11 cellular contexts compared by ENCODE assay signal in genomic region chr11:130413383-130414106, GRCh38. TPM values are rescaled to one million over a fixed set of nuclear protein-coding genes. Genes with fewer than 3 reads are reported as not detected.
DNase-seq lines count a peak whose midpoint lies in the region; ATAC-seq and TF ChIP-seq lines count a peak whose summit lies in the region.
"Had no signal": no experiment of that assay in that cellular context is flagged by ENCODE, and none has a peak within 500 bp of the region (broad histone marks: within the 10 kb centered on the region; RNA-seq: fewer than 3 reads in every experiment).

No MANE protein-coding gene starts in this region.

- H3K14ac ChIP-seq in H9 (ENCODE audit: insufficient read depth, low read length) = no peak overlapping the region

- H2AK5ac ChIP-seq in H9 (ENCODE audit: insufficient read length, low read length) = no peak overlapping the region

- no peaks in the 10 kb centered on the region for H3K23me2 ChIP-seq in H9 (ENCODE audit: insufficient read length, low read depth, low read length, poor library complexity, severe bottlenecking)

- peak overlapping the region in 2 of 3 experiments; percentile 9 to 41; a peak in 2 of 7 replicates for H3K27ac Mint-ChIP-seq in H9
- H3K27ac Mint-ChIP-seq: activated CD4-positive, alpha-beta T cell treated with anti-CD3 and anti-CD28 coated beads, Interleukin-2, amount 10 ng/mL, durations not matched to agents 24 days and 14 days had no signal

- no peak overlapping the region for H2BK15ac ChIP-seq in H9 (ENCODE audit: low read depth, low read length)

- H2AFZ ChIP-seq in H9 (ENCODE audit: low read length) = no peak overlapping the region

- no peak overlapping the region for H3K23ac ChIP-seq in H9 (ENCODE audit: insufficient read length, low read depth, low read length)

- H3K56ac ChIP-seq in H9 (ENCODE audit: insufficient read length, low read depth, low read length) = no peak overlapping the region

- H3K9ac ChIP-seq in H9 (ENCODE audit: extremely low read depth, insufficient read length, low read length) = no peak overlapping the region
- H3K9ac ChIP-seq in muscle layer of colon (ENCODE audit: low read length) = no peak overlapping the region

- no peak overlapping the region for H4K91ac ChIP-seq in H9 (ENCODE audit: insufficient read length, low read depth, low read length)

- peak; percentile 79 for DNase-seq in AG04450 (ENCODE audit: low read depth, low spot score)
- DNase-seq in H9 = no peak
- peak; percentile 62 for DNase-seq in astrocyte of the cerebellum (ENCODE audit: low read depth)
- no peak for DNase-seq in NOMO-1 (lab: John Stamatoyannopoulos, UW; ENCODE audit: unreplicated experiment in 2 of 2)
- DNase-seq in NCI-H82 treated with DMSO at 0.1 percent for 48 hours (lab: John Stamatoyannopoulos, UW; ENCODE audit: unreplicated experiment) = no peak
- DNase-seq: activated CD4-positive, alpha-beta T cell treated with anti-CD3 and anti-CD28 coated beads, Interleukin-2, amount 10 ng/mL, durations not matched to agents 24 days and 14 days; Peyer's patch had no signal

- H3K4me2 ChIP-seq in H9 (ENCODE audit: insufficient read depth, insufficient read length, low read length) = no peak overlapping the region

- POLR2A ChIA-PET in AG04450 (lab: Yijun Ruan, JAX) = interaction anchor here (1.6 kb wide), 1 partner anchor 23 kb away, joined by 6 read pairs; no protein-coding TSS in a partner anchor

- H2BK5ac ChIP-seq in H9 (ENCODE audit: insufficient read length, low read length) = no peak overlapping the region

- peaks cover 17 to 36% of the 10 kb centered on the region in 2 experiments for H3K4me1 Mint-ChIP-seq in H9
- H3K4me1 Mint-ChIP-seq: activated CD4-positive, alpha-beta T cell treated with anti-CD3 and anti-CD28 coated beads, Interleukin-2, amount 10 ng/mL, durations not matched to agents 24 days and 14 days had no signal

- no peaks in the 10 kb centered on the region for H3K79me1 ChIP-seq in H9 (ENCODE audit: insufficient read depth, low read depth, low read length, poor library complexity, severe bottlenecking)

- no peak overlapping the region for H3K4me3 Mint-ChIP-seq in H9
- H3K4me3 Mint-ChIP-seq: activated CD4-positive, alpha-beta T cell treated with anti-CD3 and anti-CD28 coated beads, Interleukin-2, amount 10 ng/mL, durations not matched to agents 24 days and 14 days had no signal

- no peak overlapping the region for H3K18ac ChIP-seq in H9 (ENCODE audit: insufficient read length, low read depth, low read length)

- no CpG with 5 or more reads among the region's 16 CpGs for WGBS in H9 (ENCODE audit: extremely low coverage, insufficient read length, low lambda C conversion rate)

- TF ChIP-seq CTCF in AG04450 (IDR thresholded peaks at IDR 0.05; ENCODE audit: low read depth, low read length) (no peak), H9 (conservative IDR thresholded peaks at IDR 0.05) (no peak), astrocyte of the cerebellum (IDR thresholded peaks at IDR 0.05; ENCODE audit: low read depth, low read length, missing control alignments) (no peak)

- no peaks in the 10 kb centered on the region for H3K79me2 ChIP-seq in H9 (ENCODE audit: insufficient read depth, low read length)

- H3T11ph ChIP-seq in H9 (ENCODE audit: low read length) = no peak overlapping the region

- no peak overlapping the region for H2BK20ac ChIP-seq in H9 (ENCODE audit: low read depth, low read length, poor library complexity, severe bottlenecking)

- in situ Hi-C loops in astrocyte of the cerebellum (cut with HindIII; ENCODE audit: low sequenced_read_pairs) = no loop called here

- H3K27ac ChIP-seq in AG04450 (ENCODE audit: low read depth, low read length) = peak overlapping the region; percentile 80
- no peak overlapping the region for H3K27ac ChIP-seq in H9 (ENCODE audit: insufficient read length, low read depth, low read length)
- peak overlapping the region; percentile 50 for H3K27ac ChIP-seq in muscle layer of colon (ENCODE audit: low read depth, low read length)
- H3K27ac ChIP-seq: Peyer's patch, prostate gland had no signal

- ATAC-seq in GM19328 (IDR thresholded peaks at IDR 0.05; ENCODE audit: unreplicated experiment) = no peak
- ATAC-seq in HG03457 (IDR thresholded peaks at IDR 0.05; ENCODE audit: unreplicated experiment) = no peak

- no peaks in the 10 kb centered on the region for H3K4me1 ChIP-seq in H9 (ENCODE audit: insufficient read depth, low read length)
- H3K4me1 ChIP-seq in muscle layer of colon (ENCODE audit: insufficient read depth, low read length) = peaks cover 40% of the 10 kb centered on the region
- H3K4me1 ChIP-seq: Peyer's patch, prostate gland had no signal

- CTCF ChIA-PET in AG04450 (lab: Charles Lee) = interaction anchor here (1.0 to 1.3 kb wide), 2 partner anchors 18 to 24 kb away, joined by 3 read pairs; no protein-coding TSS in a partner anchor

- H2BK12ac ChIP-seq in H9 (ENCODE audit: insufficient read length, low read depth, low read length) = no peak overlapping the region

- peaks cover 2% of the 10 kb centered on the region for H3K27me3 ChIP-seq in AG04450 (ENCODE audit: control insufficient read depth, insufficient read depth, low read length)
- no peaks in the 10 kb centered on the region for H3K27me3 ChIP-seq in H9 (ENCODE audit: insufficient read depth, low read length)
- no peaks in the 10 kb centered on the region for H3K27me3 ChIP-seq in muscle layer of colon (ENCODE audit: control insufficient read depth in 1 of 2, insufficient read depth in 2 of 2, low read length in 2 of 2)
- H3K27me3 ChIP-seq: Peyer's patch had no signal

- no peaks in the 10 kb centered on the region; a peak in 1 of 5 replicates for H3K9me3 Mint-ChIP-seq in H9
- H3K9me3 Mint-ChIP-seq: activated CD4-positive, alpha-beta T cell treated with anti-CD3 and anti-CD28 coated beads, Interleukin-2, amount 10 ng/mL, durations not matched to agents 24 days and 14 days had no signal

- peaks cover 0 to 3% (median 0%) of the 10 kb centered on the region in 3 experiments; a peak in 2 of 7 replicates for H3K36me3 Mint-ChIP-seq in H9 (ENCODE audit: insufficient read depth in 1 of 3, low read depth in 3 of 3)

- no peaks in the 10 kb centered on the region for H4K20me1 ChIP-seq in H9 (ENCODE audit: control insufficient read depth, insufficient read depth, insufficient read length)

- H3K4me3 ChIP-seq in AG04450 (ENCODE audit: low read depth, low read length) (no peak overlapping the region), astrocyte of the cerebellum (ENCODE audit: low read depth, low read length) (no peak overlapping the region), muscle layer of colon (ENCODE audit: low read depth in 1 of 2, low read length in 2 of 2) (no peak overlapping the region)
- H3K4me3 ChIP-seq: Peyer's patch, prostate gland had no signal

- H3K4ac ChIP-seq in H9 (ENCODE audit: low read depth, low read length) = no peak overlapping the region

- H4K8ac ChIP-seq in H9 (replicated peaks; ENCODE audit: insufficient read length, low read depth, low read length) = no peak overlapping the region

- peaks cover 30% of the 10 kb centered on the region for H3K27me3 Mint-ChIP-seq in H9 (ENCODE audit: low read depth)

- H3K9me3 ChIP-seq in AG04450 (ENCODE audit: control insufficient read depth, insufficient read depth, low read length) = peaks cover 6% of the 10 kb centered on the region; the same call in 1 of the 2 replicates
- H3K9me3 ChIP-seq in H9 (ENCODE audit: control insufficient read depth, low read depth, low read length) = no peaks in the 10 kb centered on the region
- H3K9me3 ChIP-seq in muscle layer of colon (ENCODE audit: low read length) = no peaks in the 10 kb centered on the region
- H3K9me3 ChIP-seq: Peyer's patch, prostate gland had no signal

- peaks cover 10% of the 10 kb centered on the region for H3K36me3 ChIP-seq in muscle layer of colon (ENCODE audit: insufficient read depth, low read length)
- H3K36me3 ChIP-seq: Peyer's patch, prostate gland had no signal

- H2BK120ac ChIP-seq in H9 (ENCODE audit: low read depth, low read length, poor library complexity, severe bottlenecking) = no peak overlapping the region

- H4K5ac ChIP-seq in H9 (ENCODE audit: insufficient read length, low read depth, low read length) = no peak overlapping the region

RNA-seq across cellular contexts. Expression of gene ADAMTS8, which starts 14.9 kb away (rescaled TPM):
- polyA plus RNA-seq in AG04450 (2011; rRNA removed) = 17.6 and 19.8 TPM in 2 replicates
- polyA minus RNA-seq in AG04450 (2011; rRNA and poly(A)+ RNA removed) = 9.3 and 14.1 TPM in 2 replicates
- total RNA-seq in H9 (2021) = 4.9 and 5.0 TPM in 2 replicates
- total RNA-seq: activated CD4-positive, alpha-beta T cell treated with anti-CD3 and anti-CD28 coated beads, Interleukin-2, amount 10 ng/mL, durations not matched to agents 24 days and 14 days had no signal

RNA-seq across cellular contexts. Expression of gene ADAMTS15, which starts 34.9 kb away (rescaled TPM):
- 4.7 and 5.8 TPM in 2 replicates for polyA plus RNA-seq in AG04450 (2011; rRNA removed)
- polyA minus RNA-seq in AG04450 (2011; rRNA and poly(A)+ RNA removed) = 9.7 and 10.4 TPM in 2 replicates
- total RNA-seq in H9 (2021) = 1.3 and 1.5 TPM in 2 replicates

Comparison
In these comparisons a context has a peak if more than half of its experiments do, and no peak if none do; other contexts are left out.
1. DNase-seq: peak in AG04450 (single experiment) and astrocyte of the cerebellum (single experiment); none in H9 (single experiment), NOMO-1 (0 of 2) and NCI-H82 treated with DMSO at 0.1 percent for 48 hours (single experiment).